In genomic region chr3:104360038-104360437, GRCh38 we compare ENCODE assay signal across 1 cellular context.
TF ChIP-seq lines count a peak whose summit lies in the region.

No MANE protein-coding gene starts in this region.

TF ChIP-seq in HCT116, 20 proteins besides CTCF, POLR2A, EP300 and RAD21 (continued from another document):
- no peak for TF ChIP-seq REST (IDR thresholded peaks at IDR 0.05; ENCODE audit: low read depth)
TF ChIP-seq in HCT116: peak in this region for 0.
